ENCODE assay signal across 12 cellular contexts in genomic region chr3:54087581-54088410, GRCh38. TPM values are rescaled to one million over a fixed set of nuclear protein-coding genes. Genes with fewer than 3 reads are reported as not detected.
A peak's percentile ranks its signal among the peaks of the same experiment; 100 is the strongest.
DNase-seq lines count a peak whose midpoint lies in the region; ATAC-seq and TF ChIP-seq lines count a peak whose summit lies in the region.
"Had no signal": no experiment of that assay in that cellular context is flagged by ENCODE, and none has a peak within 500 bp of the region (broad histone marks: within the 10 kb centered on the region; RNA-seq: fewer than 3 reads in every experiment).

No MANE protein-coding gene starts in this region.

- peak overlapping the region; percentile 62 for H3K4me3 ChIP-seq in left ventricle myocardium inferior

- DNase-seq in natural killer cell treated with Interleukin-12 subunit alpha and Interleukin-12 subunit beta and Interleukin-15 and Interleukin-18, amount 100 ng/mL, for 72 hours (ENCODE audit: low spot score), result no peak
- DNase-seq in natural killer cell, result no peak
- peak; percentile 15 for DNase-seq in left ventricle myocardium inferior
- no peak for DNase-seq in stimulated activated CD4-positive, alpha-beta T cell treated with anti-CD3 and anti-CD28 coated beads, Interleukin-1b, Interleukin-23, amount 100 ng/mL, for 48 hours
- DNase-seq in Kasumi-1 (lab: John Stamatoyannopoulos, UW), result no peak
- DNase-seq in NCI-H524 treated with DMSO at 0.1 percent for 48 hours (lab: John Stamatoyannopoulos, UW), result no peak
- DNase-seq: activated T-cell treated with anti-CD3 and anti-CD28 coated beads, Interleukin-2, amount 50 U/mL, for 4 hours had no signal

- no peak overlapping the region for H3K27ac ChIP-seq in left ventricle myocardium inferior (replicated peaks)
- H3K27ac ChIP-seq: KMS-11, skin epidermis had no signal

- no peak for TF ChIP-seq CTCF in natural killer cell (IDR thresholded peaks at IDR 0.05)
- peak; percentile 26 for TF ChIP-seq CTCF in left ventricle myocardium inferior (IDR thresholded peaks at IDR 0.05; ENCODE audit: borderline replicate concordance)
- TF ChIP-seq CTCF in nephron (IDR thresholded peaks at IDR 0.05; ENCODE audit: unreplicated experiment in 3 of 3), result no peak

- intact Hi-C loops in natural killer cell (cut with micrococcal nuclease) (no loop called here), left ventricle myocardium inferior (cut with micrococcal nuclease) (no loop called here)

- ATAC-seq in natural killer cell treated with Interleukin-12 subunit alpha and Interleukin-12 subunit beta and Interleukin-15 and Interleukin-18, amount 100 ng/mL, for 72 hours, result peak; percentile 15 to 41
- ATAC-seq in natural killer cell (no peak), GM21367 (IDR thresholded peaks at IDR 0.05; ENCODE audit: unreplicated experiment) (no peak)
- ATAC-seq: activated T-cell treated with anti-CD3 and anti-CD28 coated beads, Interleukin-2, amount 50 U/mL, for 4 hours had no signal

- no peak overlapping the region for H3K4me3 Mint-ChIP-seq in natural killer cell treated with Interleukin-12 subunit alpha and Interleukin-12 subunit beta and Interleukin-15 and Interleukin-18, amount 100 ng/mL, for 72 hours
- H3K4me3 Mint-ChIP-seq in natural killer cell (no peak overlapping the region), nephron (peak overlapping the region in 2 of 3 experiments; percentile 66 to 70)
- H3K4me3 Mint-ChIP-seq: activated T-cell treated with anti-CD3 and anti-CD28 coated beads, Interleukin-2, amount 50 U/mL, for 4 hours had no signal

- H3K27ac Mint-ChIP-seq in natural killer cell treated with Interleukin-12 subunit alpha and Interleukin-12 subunit beta and Interleukin-15 and Interleukin-18, amount 100 ng/mL, for 72 hours, result no peak overlapping the region
- H3K27ac Mint-ChIP-seq in natural killer cell (no peak overlapping the region), nephron (no peak overlapping the region)

- H3K27me3 ChIP-seq in left ventricle myocardium inferior (ENCODE audit: low read depth), result peaks cover 76% of the 10 kb centered on the region

- peaks cover 32 to 42% of the 10 kb centered on the region in 2 donors for H3K27me3 Mint-ChIP-seq in natural killer cell treated with Interleukin-12 subunit alpha and Interleukin-12 subunit beta and Interleukin-15 and Interleukin-18, amount 100 ng/mL, for 72 hours
- H3K27me3 Mint-ChIP-seq in natural killer cell (ENCODE audit: low read depth in 2 of 2) (peaks cover 26 to 61% of the 10 kb centered on the region in 2 donors), nephron (ENCODE audit: low read depth) (peaks cover 84% of the 10 kb centered on the region)

- no peaks in the 10 kb centered on the region for H3K4me1 Mint-ChIP-seq in natural killer cell treated with Interleukin-12 subunit alpha and Interleukin-12 subunit beta and Interleukin-15 and Interleukin-18, amount 100 ng/mL, for 72 hours (ENCODE audit: low read depth in 2 of 2)
- H3K4me1 Mint-ChIP-seq in natural killer cell (no peaks in the 10 kb centered on the region), nephron (peaks cover 13% of the 10 kb centered on the region)

- H3K36me3 Mint-ChIP-seq in natural killer cell treated with Interleukin-12 subunit alpha and Interleukin-12 subunit beta and Interleukin-15 and Interleukin-18, amount 100 ng/mL, for 72 hours, result no peaks in the 10 kb centered on the region
- no peaks in the 10 kb centered on the region for H3K36me3 Mint-ChIP-seq in natural killer cell
- no peaks in the 10 kb centered on the region for H3K36me3 Mint-ChIP-seq in nephron (ENCODE audit: low read depth)
- H3K36me3 Mint-ChIP-seq: brain had no signal

- H3K9me3 Mint-ChIP-seq in natural killer cell treated with Interleukin-12 subunit alpha and Interleukin-12 subunit beta and Interleukin-15 and Interleukin-18, amount 100 ng/mL, for 72 hours, result no peaks in the 10 kb centered on the region
- no peaks in the 10 kb centered on the region for H3K9me3 Mint-ChIP-seq in natural killer cell
- H3K9me3 Mint-ChIP-seq in nephron, result no peaks in the 10 kb centered on the region
- H3K9me3 Mint-ChIP-seq: activated T-cell treated with anti-CD3 and anti-CD28 coated beads, Interleukin-2, amount 50 U/mL, for 4 hours had no signal

- H3K9me3 ChIP-seq in left ventricle myocardium inferior (replicated peaks), result no peaks in the 10 kb centered on the region

- H3K4me1 ChIP-seq in left ventricle myocardium inferior, result peaks cover 7% of the 10 kb centered on the region

- H3K36me3 ChIP-seq in left ventricle myocardium inferior, result no peaks in the 10 kb centered on the region

RNA-seq across cellular contexts. Expression of gene CACNA2D3, which starts 34.6 kb away (rescaled TPM):
- total RNA-seq in natural killer cell treated with Interleukin-12 subunit alpha and Interleukin-12 subunit beta and Interleukin-15 and Interleukin-18, amount 100 ng/mL, for 72 hours, result not detected
- total RNA-seq in natural killer cell (under 1 TPM in 1 of 3 donors, not detected in 2; 0.49 TPM), left ventricle myocardium inferior (21.2 TPM)
- total RNA-seq: activated T-cell treated with anti-CD3 and anti-CD28 coated beads, Interleukin-2, amount 50 U/mL, for 4 hours had no signal

Comparison
In these comparisons a context has a peak if more than half of its experiments do, and no peak if none do; other contexts are left out.
1. ATAC-seq: peak in natural killer cell treated with Interleukin-12 subunit alpha and Interleukin-12 subunit beta and Interleukin-15 and Interleukin-18, amount 100 ng/mL, for 72 hours (2 of 2); none in natural killer cell (0 of 3) and GM21367 (single experiment).
2. H3K4me3 Mint-ChIP-seq: peak in nephron (2 of 3); none in natural killer cell treated with Interleukin-12 subunit alpha and Interleukin-12 subunit beta and Interleukin-15 and Interleukin-18, amount 100 ng/mL, for 72 hours (single experiment) and natural killer cell (single experiment).
3. RNA of gene CACNA2D3, which starts 34.6 kb away (total RNA-seq): 21.2 TPM in left ventricle myocardium inferior (single experiment); 0.49 TPM in natural killer cell and not detected in natural killer cell treated with Interleukin-12 subunit alpha and Interleukin-12 subunit beta and Interleukin-15 and Interleukin-18, amount 100 ng/mL, for 72 hours; every median in the first group is over 10 times any median in the second.